16 cellular contexts compared by ENCODE assay signal in genomic region chr5:157116483-157116954, GRCh38. TPM values are rescaled to one million over a fixed set of nuclear protein-coding genes. Genes with fewer than 3 reads are reported as not detected.
DNase-seq lines count a peak whose midpoint lies in the region; ATAC-seq, FAIRE-seq and TF ChIP-seq lines count a peak whose summit lies in the region.
"Had no signal": no experiment of that assay in that cellular context is flagged by ENCODE, and none has a peak within 500 bp of the region (broad histone marks: within the 10 kb centered on the region; RNA-seq: fewer than 3 reads in every experiment).

No MANE protein-coding gene starts in this region.

- H3K27ac ChIP-seq in esophagus squamous epithelium (no peak overlapping the region), small intestine (ENCODE audit: low read depth in 1 of 2, low read length in 1 of 2) (no peak overlapping the region), hepatocyte (no peak overlapping the region)
- H3K27ac ChIP-seq: esophagus muscularis mucosa had no signal

- H3K27ac Mint-ChIP-seq in activated CD8-positive, alpha-beta memory T cell treated with anti-CD3 and anti-CD28 coated beads, Interleukin-2, amount 10 ng/mL, durations not matched to agents 7 days and 5 days: peak overlapping the region; percentile 66
- H3K27ac Mint-ChIP-seq in immature natural killer cell: peak overlapping the region in 5 of 6 donors; percentile 1 to 51 (median 23)

- H3K9me2 ChIP-seq in hepatocyte (replicated peaks; ENCODE audit: insufficient read depth): no peaks in the 10 kb centered on the region

- TF ChIP-seq CTCF in esophagus squamous epithelium (IDR thresholded peaks at IDR 0.05) (no peak), hepatocyte (IDR thresholded peaks at IDR 0.05; ENCODE audit: poor library complexity) (no peak)

- no peaks in the 10 kb centered on the region for H3K27me3 Mint-ChIP-seq in activated CD8-positive, alpha-beta memory T cell treated with anti-CD3 and anti-CD28 coated beads, Interleukin-2, amount 10 ng/mL, durations not matched to agents 7 days and 5 days
- H3K27me3 Mint-ChIP-seq in immature natural killer cell (ENCODE audit: low read depth in 3 of 3): no peaks in the 10 kb centered on the region

- H3K36me3 Mint-ChIP-seq in activated CD8-positive, alpha-beta memory T cell treated with anti-CD3 and anti-CD28 coated beads, Interleukin-2, amount 10 ng/mL, durations not matched to agents 7 days and 5 days: peaks cover 15% of the 10 kb centered on the region
- peaks cover 3 to 10% (median 10%) of the 10 kb centered on the region in 3 donors for H3K36me3 Mint-ChIP-seq in immature natural killer cell

- 56 to 64% methylated on average over 6 of the region's 6 CpGs for WGBS in esophagus squamous epithelium, 2 donors
- WGBS in small intestine, 3 donors: 46 to 54% (median 51%) methylated on average over 6 of the region's 6 CpGs
- WGBS in hepatocyte (ENCODE audit: low lambda C conversion rate, missing lambda C conversion rate): 74% methylated on average over 6 of the region's 6 CpGs

- intact Hi-C loops in esophagus squamous epithelium (cut with DNase I): no loop called here

- no peak overlapping the region for H2AFZ ChIP-seq in hepatocyte

- H3K4me2 ChIP-seq in hepatocyte: no peak overlapping the region

- FAIRE-seq in small intestine (lab: Jason Lieb, UNC): no peak
- FAIRE-seq: astrocyte, G401.6, keratinocyte, TTC549, urothelium cell line had no signal

- H3K79me2 ChIP-seq in hepatocyte: no peaks in the 10 kb centered on the region

- no peaks in the 10 kb centered on the region for H3K4me1 ChIP-seq in esophagus squamous epithelium
- H3K4me1 ChIP-seq in small intestine (ENCODE audit: control insufficient read depth in 2 of 2, insufficient read depth in 1 of 2, low read depth in 1 of 2, low read length in 1 of 2): no peaks in the 10 kb centered on the region
- H3K4me1 ChIP-seq in hepatocyte (ENCODE audit: insufficient read depth): no peaks in the 10 kb centered on the region
- H3K4me1 ChIP-seq: esophagus muscularis mucosa had no signal

- no peaks in the 10 kb centered on the region for H4K20me1 ChIP-seq in hepatocyte (ENCODE audit: insufficient read depth, poor library complexity, severe bottlenecking)

- CTCF ChIA-PET in activated CD8-positive, alpha-beta memory T cell treated with anti-CD3 and anti-CD28 coated beads, Interleukin-2, amount 10 ng/mL, durations not matched to agents 7 days and 5 days (lab: Charles Lee): interaction anchor here (0.8 to 4.8 kb wide), 10 partner anchors 9 to 88 kb away, joined by 3 to 18 read pairs (median 4); partner anchors contain the start of gene MED7

- H3K4me1 Mint-ChIP-seq in activated CD8-positive, alpha-beta memory T cell treated with anti-CD3 and anti-CD28 coated beads, Interleukin-2, amount 10 ng/mL, durations not matched to agents 7 days and 5 days: peaks cover 40% of the 10 kb centered on the region
- peaks cover 4 to 20% of the 10 kb centered on the region in 2 donors for H3K4me1 Mint-ChIP-seq in immature natural killer cell

- H3K36me3 ChIP-seq in esophagus squamous epithelium: no peaks in the 10 kb centered on the region
- H3K36me3 ChIP-seq in small intestine (ENCODE audit: control insufficient read depth in 2 of 2, insufficient read depth in 2 of 2, low read length in 2 of 2): no peaks in the 10 kb centered on the region
- H3K36me3 ChIP-seq in hepatocyte (replicated peaks; ENCODE audit: insufficient read depth, low read depth): no peaks in the 10 kb centered on the region
- H3K36me3 ChIP-seq: esophagus muscularis mucosa had no signal

- H3K9me3 ChIP-seq in esophagus squamous epithelium: peaks cover 0 to 10% (median 0%) of the 10 kb centered on the region in 3 donors
- no peaks in the 10 kb centered on the region for H3K9me3 ChIP-seq in small intestine (ENCODE audit: control insufficient read depth, low read depth)
- no peaks in the 10 kb centered on the region for H3K9me3 ChIP-seq in hepatocyte (ENCODE audit: low read depth)

- H3K4me3 ChIP-seq in esophagus squamous epithelium (no peak overlapping the region), small intestine (ENCODE audit: low read depth in 1 of 2, low read length in 2 of 2) (no peak overlapping the region), hepatocyte (no peak overlapping the region)
- H3K4me3 ChIP-seq: esophagus muscularis mucosa had no signal

- peak; percentile 60 for ATAC-seq in activated CD8-positive, alpha-beta memory T cell treated with anti-CD3 and anti-CD28 coated beads, Interleukin-2, amount 10 ng/mL, durations not matched to agents 7 days and 5 days
- ATAC-seq in GM21367 (IDR thresholded peaks at IDR 0.05; ENCODE audit: unreplicated experiment) (peak; percentile 58), HG03280 (IDR thresholded peaks at IDR 0.05; ENCODE audit: unreplicated experiment) (peak; percentile 60)

- peak; percentile 55 for DNase-seq in activated CD8-positive, alpha-beta memory T cell treated with anti-CD3 and anti-CD28 coated beads, Interleukin-2, amount 10 ng/mL, durations not matched to agents 7 days and 5 days
- no peak for DNase-seq in activated CD8-positive, alpha-beta memory T cell treated with anti-CD3 and anti-CD28 coated beads, Interleukin-2, amount 50 U/mL, for 48 hours
- no peak for DNase-seq in immature natural killer cell
- no peak for DNase-seq in esophagus squamous epithelium (lab: John Stamatoyannopoulos, UW)
- no peak for DNase-seq in small intestine
- no peak for DNase-seq in hepatocyte (ENCODE audit: low spot score)

- H3K4me3 Mint-ChIP-seq in activated CD8-positive, alpha-beta memory T cell treated with anti-CD3 and anti-CD28 coated beads, Interleukin-2, amount 10 ng/mL, durations not matched to agents 7 days and 5 days: peak overlapping the region; percentile 44
- no peak overlapping the region for H3K4me3 Mint-ChIP-seq in immature natural killer cell

- H3K9me3 Mint-ChIP-seq in activated CD8-positive, alpha-beta memory T cell treated with anti-CD3 and anti-CD28 coated beads, Interleukin-2, amount 10 ng/mL, durations not matched to agents 7 days and 5 days (ENCODE audit: low read depth): peaks cover 4% of the 10 kb centered on the region
- peaks cover 0 to 9% (median 2%) of the 10 kb centered on the region in 6 donors for H3K9me3 Mint-ChIP-seq in immature natural killer cell

- TF ChIP-seq POLR2A in esophagus squamous epithelium (IDR thresholded peaks at IDR 0.05): no peak

- H3K27me3 ChIP-seq in esophagus squamous epithelium (no peaks in the 10 kb centered on the region), small intestine (ENCODE audit: control insufficient read depth in 2 of 2, insufficient read depth in 2 of 2, low read length in 2 of 2) (no peaks in the 10 kb centered on the region), hepatocyte (no peaks in the 10 kb centered on the region)
- H3K27me3 ChIP-seq: esophagus muscularis mucosa had no signal

RNA-seq across cellular contexts. Expression of gene HAVCR2, which starts 7.7 kb away (rescaled TPM):
- total RNA-seq in activated CD8-positive, alpha-beta memory T cell treated with anti-CD3 and anti-CD28 coated beads, Interleukin-2, amount 10 ng/mL, durations not matched to agents 7 days and 5 days: 100 to 1,000 TPM in 1 of 2 experiments, 10 to 100 TPM in 1; 51.9 to 108 TPM
- polyA plus RNA-seq in immature natural killer cell: 100 to 1,000 TPM; 101 to 167 (median 130) TPM
- 1 to 10 TPM in 3 of 4 donors, under 1 TPM in 1; 0.45 to 5.3 (median 3.5) TPM for total RNA-seq in esophagus squamous epithelium
- polyA plus RNA-seq in small intestine: 1 to 10 TPM in 2 of 3 donors, under 1 TPM in 1; 0.45 to 3.0 (median 2.3) TPM
- total RNA-seq in hepatocyte: 0.84 and 1.7 TPM in 2 replicates
- polyA plus RNA-seq in hepatocyte: 0.52 and 0.92 TPM in 2 replicates
- total RNA-seq: MCF 10A had no signal

RNA-seq across cellular contexts. Expression of gene MED7, which starts 26.1 kb away (rescaled TPM):
- total RNA-seq in activated CD8-positive, alpha-beta memory T cell treated with anti-CD3 and anti-CD28 coated beads, Interleukin-2, amount 10 ng/mL, durations not matched to agents 7 days and 5 days: 10 to 100 TPM; 15.8 to 17.0 TPM
- polyA plus RNA-seq in immature natural killer cell: 10 to 100 TPM; 14.6 to 17.9 (median 16.7) TPM
- total RNA-seq in esophagus squamous epithelium: 1 to 10 TPM; 4.7 to 8.3 (median 6.9) TPM
- polyA plus RNA-seq in small intestine: 10 to 100 TPM in 2 of 3 donors, 1 to 10 TPM in 1; 7.8 to 12.7 (median 11.9) TPM
- 16.8 and 19.7 TPM in 2 replicates for total RNA-seq in hepatocyte
- 20.7 and 22.6 TPM in 2 replicates for polyA plus RNA-seq in hepatocyte

RNA-seq across cellular contexts. Expression of gene GARIN3, which starts 49.5 kb away (rescaled TPM):
- under 1 TPM in 1 of 2 experiments, not detected in 1; 0.09 TPM for total RNA-seq in activated CD8-positive, alpha-beta memory T cell treated with anti-CD3 and anti-CD28 coated beads, Interleukin-2, amount 10 ng/mL, durations not matched to agents 7 days and 5 days
- polyA plus RNA-seq in immature natural killer cell (not detected), small intestine (not detected), hepatocyte (not detected in 2 replicates)
- total RNA-seq in esophagus squamous epithelium (not detected), hepatocyte (not detected in 2 replicates)
- total RNA-seq: astrocyte, esophagus muscularis mucosa, MCF 10A, omental fat pad had no signal
- polyA plus RNA-seq: keratinocyte had no signal

RNA-seq across cellular contexts. Expression of gene HAVCR1, which starts 57.6 kb away (rescaled TPM):
- total RNA-seq in activated CD8-positive, alpha-beta memory T cell treated with anti-CD3 and anti-CD28 coated beads, Interleukin-2, amount 10 ng/mL, durations not matched to agents 7 days and 5 days: 1 to 10 TPM; 2.2 to 2.7 TPM
- under 1 TPM in 1 of 3 donors, not detected in 2; 0.59 TPM for polyA plus RNA-seq in immature natural killer cell
- total RNA-seq in esophagus squamous epithelium: under 1 TPM in 1 of 4 donors, not detected in 3; 0.19 TPM
- under 1 TPM in 1 of 3 donors, not detected in 2; 0.10 TPM for polyA plus RNA-seq in small intestine
- total RNA-seq in hepatocyte: 9.4 and 9.5 TPM in 2 replicates
- 1.7 and 2.1 TPM in 2 replicates for polyA plus RNA-seq in hepatocyte
- total RNA-seq: MCF 10A had no signal
- polyA plus RNA-seq: keratinocyte had no signal

Comparison
In these comparisons a context has a peak if more than half of its experiments do, and no peak if none do; other contexts are left out.
1. RNA of gene HAVCR2, which starts 7.7 kb away (total RNA-seq): 51.9 to 108 TPM in activated CD8-positive, alpha-beta memory T cell treated with anti-CD3 and anti-CD28 coated beads, Interleukin-2, amount 10 ng/mL, durations not matched to agents 7 days and 5 days; 0.45 to 5.3 TPM in esophagus squamous epithelium and 0.84 to 1.7 TPM in hepatocyte; every median in the first group is over 4 times any median in the second.
2. Peak in every context shown above with its lines, with median percentiles within 50 percentile points of each other: ATAC-seq.